5 cellular contexts compared by ENCODE assay signal in genomic region chr3:3291756-3292283, GRCh38.
A peak's percentile ranks its signal among the peaks of the same experiment; 100 is the strongest.
DNase-seq lines count a peak whose midpoint lies in the region; ATAC-seq, FAIRE-seq and TF ChIP-seq lines count a peak whose summit lies in the region.
"Not testable (repeated sequence)": the region's sequence is repeated elsewhere in the genome, so short reads cannot be mapped to it uniquely, and the experiment has no call there.

No MANE protein-coding gene starts in this region.

- not testable (repeated sequence) for H2AK5ac ChIP-seq in trophoblast cell (ENCODE audit: low read length)

- TF ChIP-seq POLR2A in GM12878 (IDR thresholded peaks at IDR 0.05; ENCODE audit: low read depth, low read length): not testable (repeated sequence)

- 39% methylated on average over 3 of the region's 3 CpGs for WGBS in GM12878 (ENCODE audit: insufficient coverage, insufficient replicate concordance, low lambda C conversion rate, missing lambda C conversion rate)
- WGBS in trophoblast cell (ENCODE audit: extremely low coverage, insufficient coverage, insufficient read length): no CpG with 5 or more reads among the region's 3 CpGs

- not testable (repeated sequence) for H3K79me2 ChIP-seq in GM12878 (ENCODE audit: control insufficient read depth, insufficient read depth, low read length); trophoblast cell (ENCODE audit: control insufficient read depth, insufficient read depth, low read length, poor library complexity)

- H4K12ac ChIP-seq in trophoblast cell (ENCODE audit: low read depth, low read length): not testable (repeated sequence)

- not testable (repeated sequence) for H3K14ac ChIP-seq in trophoblast cell (ENCODE audit: low read length)

- H2BK12ac ChIP-seq in trophoblast cell (ENCODE audit: low read length): not testable (repeated sequence)

- CTCF ChIA-PET in Caco-2 (lab: Charles Lee); GM12878 (lab: Yijun Ruan, JAX): not testable (repeated sequence)

- TF ChIP-seq EP300 in GM12878 (IDR thresholded peaks at IDR 0.05; ENCODE audit: borderline replicate concordance in 1 of 2, control insufficient read depth in 1 of 2, low read depth in 2 of 2, low read length in 2 of 2): not testable (repeated sequence)

- POLR2A ChIA-PET in Caco-2 (lab: Charles Lee); GM12878 (lab: Charles Lee): not testable (repeated sequence)

- peak; percentile 46 for DNase-seq in CMK (ENCODE audit: low read depth)
- peak; percentile 50 to 56 for DNase-seq in Caco-2
- peak; percentile 56 for DNase-seq in OCI-M1 (lab: John Stamatoyannopoulos, UW)
- peak; percentile 3 for DNase-seq in GM12878 (ENCODE audit: low read depth, low spot score)
- DNase-seq in trophoblast cell: peak; percentile 1 to 38

- not testable (repeated sequence) for FAIRE-seq in GM12878 (lab: Jason Lieb, UNC)

- H3K4me1 Mint-ChIP-seq in Caco-2 (ENCODE audit: low read depth, unreplicated experiment): not testable (repeated sequence)

- H3K27ac ChIP-seq in GM12878 (ENCODE audit: control insufficient read depth, insufficient read depth); trophoblast cell (ENCODE audit: low read depth, low read length): not testable (repeated sequence)

- not testable (repeated sequence) for H3K4me3 ChIP-seq in Caco-2 (ENCODE audit: low read depth, low read length); GM12878; trophoblast cell (ENCODE audit: low read depth, low read length)

- not testable (repeated sequence) for H3K23ac ChIP-seq in trophoblast cell (ENCODE audit: low read length)

- H3K79me1 ChIP-seq in trophoblast cell (ENCODE audit: low read length): not testable (repeated sequence)

- not testable (repeated sequence) for ATAC-seq in GM12878

- H3K27me3 Mint-ChIP-seq in Caco-2 (ENCODE audit: insufficient read depth, unreplicated experiment): not testable (repeated sequence)

- H2BK120ac ChIP-seq in trophoblast cell (ENCODE audit: insufficient read depth, low read length, poor library complexity): not testable (repeated sequence)

- H3K36me3 Mint-ChIP-seq in Caco-2 (ENCODE audit: insufficient read depth, unreplicated experiment): not testable (repeated sequence)

- BruUV-seq in Caco-2 (replicated peaks; lab: Mats Ljungman, UMichigan); GM12878 (replicated peaks; lab: Mats Ljungman, UMichigan): not testable (repeated sequence)

- peak overlapping the region; percentile 3 for H3K27ac Mint-ChIP-seq in Caco-2 (ENCODE audit: unreplicated experiment)

- not testable (repeated sequence) for H3K9ac ChIP-seq in GM12878 (ENCODE audit: control insufficient read depth, insufficient read depth, low read length); trophoblast cell (ENCODE audit: low read length)

- peaks cover 11% of the 10 kb centered on the region for H3K9me3 ChIP-seq in Caco-2
- not testable (repeated sequence) for H3K9me3 ChIP-seq in GM12878 (replicated peaks; ENCODE audit: control insufficient read depth, insufficient read depth, low read length); trophoblast cell (ENCODE audit: insufficient read depth, low read depth, low read length)

- H3K4me3 Mint-ChIP-seq in Caco-2 (ENCODE audit: unreplicated experiment): not testable (repeated sequence)

- peaks cover 30% of the 10 kb centered on the region for H3K9me3 Mint-ChIP-seq in Caco-2 (ENCODE audit: unreplicated experiment)

- not testable (repeated sequence) for H4K20me1 ChIP-seq in GM12878 (ENCODE audit: control insufficient read depth, insufficient read depth)

- not testable (repeated sequence) for H4K91ac ChIP-seq in trophoblast cell (ENCODE audit: low read depth, low read length)

- not testable (repeated sequence) for H3K27me3 ChIP-seq in Caco-2 (replicated peaks; ENCODE audit: control insufficient read depth, insufficient read depth, low read length); GM12878 (replicated peaks in 1 of 2; ENCODE audit: control insufficient read depth in 2 of 2, insufficient read depth in 2 of 2, low read length in 1 of 2); trophoblast cell (ENCODE audit: insufficient read depth, low read length)

- TF ChIP-seq CTCF in Caco-2 (IDR thresholded peaks at IDR 0.05; ENCODE audit: insufficient read depth in 1 of 2, low read depth in 1 of 2, low read length in 1 of 2, severe bottlenecking in 1 of 2, unreplicated experiment in 1 of 2); GM12878 (IDR thresholded peaks at IDR 0.05 in 2 of 3, conservative IDR thresholded peaks at IDR 0.05 in 1 of 3; ENCODE audit: control insufficient read depth in 2 of 3, extremely low read depth in 1 of 3, insufficient read depth in 1 of 3, low read depth in 3 of 3, low read length in 3 of 3): not testable (repeated sequence)

- H3K4me1 ChIP-seq in Caco-2; GM12878 (ENCODE audit: control insufficient read depth, insufficient read depth, low read length); trophoblast cell (ENCODE audit: control insufficient read depth in 1 of 2, insufficient read depth in 2 of 2, low read length in 2 of 2): not testable (repeated sequence)

- H3K18ac ChIP-seq in trophoblast cell (ENCODE audit: low read length): not testable (repeated sequence)

- H3K36me3 ChIP-seq in Caco-2 (ENCODE audit: control insufficient read depth, insufficient read depth, low read length); GM12878 (ENCODE audit: control insufficient read depth in 2 of 2, insufficient read depth in 2 of 2, low read length in 1 of 2); trophoblast cell (ENCODE audit: control insufficient read depth in 1 of 2, insufficient read depth in 2 of 2, low read length in 2 of 2): not testable (repeated sequence)

- RAD21 ChIA-PET in GM12878 (lab: Charles Lee; ENCODE audit: unreplicated experiment): not testable (repeated sequence)

- H2BK5ac ChIP-seq in trophoblast cell (ENCODE audit: low read depth, low read length, poor library complexity): not testable (repeated sequence)

- not testable (repeated sequence) for TF ChIP-seq RAD21 in GM12878 (IDR thresholded peaks at IDR 0.05; ENCODE audit: insufficient read depth, low read depth, low read length)

- not testable (repeated sequence) for H3K4ac ChIP-seq in trophoblast cell (ENCODE audit: low read depth, low read length)

- not testable (repeated sequence) for H3K4me2 ChIP-seq in GM12878 (ENCODE audit: control insufficient read depth, insufficient read depth); trophoblast cell (ENCODE audit: low read length)

- H2AFZ ChIP-seq in GM12878 (ENCODE audit: control insufficient read depth, low read depth, low read length); trophoblast cell (ENCODE audit: insufficient read depth, low read length, poor library complexity): not testable (repeated sequence)

- SMC1A ChIA-PET in GM12878 (lab: Charles Lee; ENCODE audit: uncharacterized antibody, unreplicated experiment): interaction anchor here (1.1 to 1.5 kb wide), 2 partner anchors 10 to 11 kb away, joined by 3 read pairs; no protein-coding TSS in a partner anchor

- H4K8ac ChIP-seq in trophoblast cell (ENCODE audit: low read depth, low read length): not testable (repeated sequence)

- in situ Hi-C loops in GM12878 (cut with MboI): not testable (repeated sequence)

- intact Hi-C loops in Caco-2 (cut with micrococcal nuclease; ENCODE audit: unreplicated experiment); GM12878 (cut with micrococcal nuclease; ENCODE audit: unreplicated experiment): not testable (repeated sequence)

TF ChIP-seq in GM12878, 131 proteins besides CTCF, POLR2A, EP300 and RAD21:
- TF ChIP-seq NR2F1 (conservative IDR thresholded peaks at IDR 0.05) (peak; percentile 75), RAD51 (IDR thresholded peaks at IDR 0.05) (peak; percentile 49; the same call in 1 of the 2 replicates), MLLT1 (IDR thresholded peaks at IDR 0.05) (peak; percentile 90), NR2C1 (IDR thresholded peaks at IDR 0.05) (peak; percentile 49; the same call in 1 of the 2 replicates), BHLHE40 (IDR thresholded peaks at IDR 0.05; ENCODE audit: borderline replicate concordance in 1 of 2, low read depth in 2 of 2, low read length in 1 of 2) (0 out of 4 replicates have a peak, but pooled peaks of 1 of the 2 experiments have one; percentile 19), MTA2 (IDR thresholded peaks at IDR 0.05; ENCODE audit: low read depth) (peak; percentile 42; the same call in 1 of the 2 replicates)

Comparison
In these comparisons a context has a peak if more than half of its experiments do, and no peak if none do; other contexts are left out.
1. DNase-seq: peak in every context shown above with its lines; median percentile 56 in OCI-M1; 53 in Caco-2; 46 in CMK; 20 in trophoblast cell; 3 in GM12878.